8 cellular contexts compared by ENCODE assay signal in genomic region chr5:140402258-140403074, GRCh38. TPM values are rescaled to one million over a fixed set of nuclear protein-coding genes. Genes with fewer than 3 reads are reported as not detected.
DNase-seq lines count a peak whose midpoint lies in the region; ATAC-seq and TF ChIP-seq lines count a peak whose summit lies in the region.

No MANE protein-coding gene starts in this region.

- peak; percentile 61 for DNase-seq in GM12865 (ENCODE audit: low read depth)
- DNase-seq in KBM-7 = peak; percentile 83
- peak; percentile 14 to 48 (median 34) for DNase-seq in T-helper 17 cell
- DNase-seq in anterior cingulate cortex (lab: John Stamatoyannopoulos, UW) = peak in 30 of 58 donors; percentile 5 to 53 (median 27)
- peak; percentile 19 for DNase-seq in iPS DF 4.7 (ENCODE audit: extremely low read depth, low spot score)

- H3K27me3 ChIP-seq in skeletal muscle tissue (ENCODE audit: control insufficient read depth in 3 of 3, insufficient read depth in 3 of 3, low read length in 3 of 3) = no peaks in the 10 kb centered on the region

- H3K4me1 ChIP-seq in skeletal muscle tissue (ENCODE audit: control insufficient read depth in 3 of 3, insufficient read depth in 3 of 3, low read length in 3 of 3) = peaks cover 26 to 34% (median 29%) of the 10 kb centered on the region in 3 donors

- H3K4me3 ChIP-seq in GM12865 (ENCODE audit: low read depth, low read length) = peak overlapping the region; percentile 99
- H3K4me3 ChIP-seq in skeletal muscle tissue (ENCODE audit: low read length in 3 of 3) = peak overlapping the region; percentile 85 to 97 (median 96)

- no peaks in the 10 kb centered on the region for H3K9me3 ChIP-seq in T-helper 17 cell (ENCODE audit: control insufficient read depth, low read length, poor library complexity, severe bottlenecking)
- no peaks in the 10 kb centered on the region for H3K9me3 ChIP-seq in skeletal muscle tissue (ENCODE audit: control insufficient read depth in 3 of 3, low read length in 3 of 3)

- peak overlapping the region; percentile 97 for H3K27ac ChIP-seq in skeletal muscle tissue (ENCODE audit: low read depth, low read length)

- no peak overlapping the region for H3K4me3 Mint-ChIP-seq in T-helper 17 cell

- in situ Hi-C loops in KBM-7 (cut with MboI; ENCODE audit: low pct_unique_long_range_greater_than_20kb, low sequenced_read_pairs) = no loop called here

- H3K9ac ChIP-seq in skeletal muscle tissue (ENCODE audit: low read depth in 1 of 3, low read length in 3 of 3) = peak overlapping the region; percentile 97 to 99 (median 98)

- no peaks in the 10 kb centered on the region for H3K27me3 Mint-ChIP-seq in T-helper 17 cell

- peaks cover 23% of the 10 kb centered on the region for H3K4me1 Mint-ChIP-seq in T-helper 17 cell

- no peaks in the 10 kb centered on the region for H3K36me3 Mint-ChIP-seq in T-helper 17 cell (ENCODE audit: low read depth)

- H3K36me3 ChIP-seq in skeletal muscle tissue (ENCODE audit: control insufficient read depth in 3 of 3, insufficient read depth in 3 of 3, low read length in 3 of 3) = peaks cover 0 to 2% (median 0%) of the 10 kb centered on the region in 3 donors

- no peak for TF ChIP-seq CTCF in GM12865 (IDR thresholded peaks at IDR 0.05; ENCODE audit: insufficient read depth, low read depth, low read length, missing control alignments)

- no peak for ATAC-seq in T-helper 17 cell
- ATAC-seq in HG02623 (IDR thresholded peaks at IDR 0.05; ENCODE audit: unreplicated experiment) = no peak
- no peak for ATAC-seq in HG02973 (IDR thresholded peaks at IDR 0.05; ENCODE audit: unreplicated experiment)

- H3K27ac Mint-ChIP-seq in T-helper 17 cell = no peak overlapping the region

RNA-seq across cellular contexts. Expression of gene ANKHD1, which starts 0.8 kb away (rescaled TPM):
- 100 to 1,000 TPM; 223 to 228 TPM for total RNA-seq in T-helper 17 cell
- total RNA-seq in skeletal muscle tissue = 85.1 TPM

RNA-seq across cellular contexts. Expression of gene SLC4A9, which starts 42.5 kb away (rescaled TPM):
- total RNA-seq in T-helper 17 cell (not detected), skeletal muscle tissue (not detected)

RNA-seq across cellular contexts. Expression of gene HBEGF, which starts 56.1 kb away (rescaled TPM):
- total RNA-seq in T-helper 17 cell (1 to 10 TPM; 3.2 to 7.3 TPM), skeletal muscle tissue (11.0 TPM)

Comparison
In these comparisons a context has a peak if more than half of its experiments do, and no peak if none do; other contexts are left out.
1. DNase-seq: peak in every context shown above with its lines; median percentile 83 in KBM-7; 61 in GM12865; 34 in T-helper 17 cell; 27 in anterior cingulate cortex; 19 in iPS DF 4.7.